18 cellular contexts compared by ENCODE assay signal in genomic region chr6:82878812-82879211, GRCh38.
DNase-seq lines count a peak whose midpoint lies in the region; ATAC-seq lines count a peak whose summit lies in the region.
"Had no signal": no experiment of that assay in that cellular context is flagged by ENCODE, and none has a peak within 500 bp of the region (broad histone marks: within the 10 kb centered on the region; RNA-seq: fewer than 3 reads in every experiment).

No MANE protein-coding gene starts in this region.

- H3K4ac ChIP-seq in mesenchymal stem cell (ENCODE audit: low read depth in 1 of 2, low read length in 2 of 2): no peak overlapping the region

- no peak overlapping the region for H4K91ac ChIP-seq in mesenchymal stem cell (ENCODE audit: low read length)

- H3K79me1 ChIP-seq in mesenchymal stem cell (replicated peaks; ENCODE audit: low read length, poor library complexity, severe bottlenecking): no peaks in the 10 kb centered on the region

- H3K9ac ChIP-seq in mesenchymal stem cell (ENCODE audit: low read length): no peak overlapping the region

- no peaks in the 10 kb centered on the region for H3K9me3 Mint-ChIP-seq in CD4-positive, alpha-beta memory T cell
- H3K9me3 Mint-ChIP-seq: CD8-positive, alpha-beta T cell had no signal

- no peak overlapping the region for H3K4me3 Mint-ChIP-seq in CD4-positive, alpha-beta memory T cell
- H3K4me3 Mint-ChIP-seq: CD8-positive, alpha-beta T cell had no signal

- H2AFZ ChIP-seq in mesenchymal stem cell (ENCODE audit: low read depth, low read length): no peak overlapping the region

- H2BK120ac ChIP-seq in mesenchymal stem cell (ENCODE audit: low read depth, low read length): no peak overlapping the region

- H2AK5ac ChIP-seq in mesenchymal stem cell (ENCODE audit: low read length, severe bottlenecking): no peak overlapping the region

- no peak overlapping the region for H2BK12ac ChIP-seq in mesenchymal stem cell (ENCODE audit: low read length in 2 of 2)

- no peaks in the 10 kb centered on the region for H3K9me3 ChIP-seq in MG63
- H3K9me3 ChIP-seq in mesenchymal stem cell (ENCODE audit: control insufficient read depth, low read length): no peaks in the 10 kb centered on the region
- no peaks in the 10 kb centered on the region for H3K9me3 ChIP-seq in CD4-positive, alpha-beta memory T cell (ENCODE audit: control insufficient read depth in 1 of 2, low read length in 2 of 2)

- no peak overlapping the region for H3K27ac Mint-ChIP-seq in CD4-positive, alpha-beta memory T cell
- H3K27ac Mint-ChIP-seq: CD8-positive, alpha-beta T cell had no signal

- H3K23ac ChIP-seq in mesenchymal stem cell (ENCODE audit: low read length in 2 of 2): no peak overlapping the region

- peak; percentile 83 for DNase-seq in Daoy (ENCODE audit: low read depth)
- peak; percentile 20 for DNase-seq in MG63
- peak; percentile 71 for DNase-seq in dermis blood vessel endothelial cell
- no peak for DNase-seq in mesenchymal stem cell
- DNase-seq in hepatic stellate cell (ENCODE audit: low spot score): no peak
- no peak for DNase-seq in T-helper 1 cell
- no peak for DNase-seq in CD4-positive, alpha-beta memory T cell
- DNase-seq: activated CD4-positive, alpha-beta T cell treated with anti-CD3 and anti-CD28 coated beads, Interleukin-2, amount 50 U/mL, for 4 hours; activated effector memory CD4-positive, alpha-beta T cell treated with anti-CD3 and anti-CD28 coated beads, Interleukin-2, amount 50 U/mL, for 16 hours; amniotic stem cell; CD8-positive, alpha-beta T cell; cerebellar nuclear complex; DMS79; foreskin melanocyte; Kasumi-1; left colon; NCI-H524 had no signal

- H3K27ac ChIP-seq in mesenchymal stem cell (ENCODE audit: low read length, poor library complexity, severe bottlenecking): peak overlapping the region; percentile 54
- no peak overlapping the region for H3K27ac ChIP-seq in CD4-positive, alpha-beta memory T cell (ENCODE audit: low read depth, low read length)

- ATAC-seq in GM18873 (IDR thresholded peaks at IDR 0.05; ENCODE audit: low FRiP score, unreplicated experiment): no peak
- ATAC-seq: CD8-positive, alpha-beta T cell; left colon had no signal

- H3K4me1 ChIP-seq in mesenchymal stem cell (ENCODE audit: control insufficient read depth, insufficient read depth, low read depth, low read length): peaks cover 12% of the 10 kb centered on the region
- no peaks in the 10 kb centered on the region for H3K4me1 ChIP-seq in CD4-positive, alpha-beta memory T cell (ENCODE audit: insufficient read depth, low read length)

- POLR2A ChIA-PET in CD4-positive, alpha-beta memory T cell (lab: Charles Lee; ENCODE audit: partially characterized antibody): no interaction called here

- CTCF ChIA-PET in CD4-positive, alpha-beta memory T cell (lab: Charles Lee; ENCODE audit: partially characterized antibody): no interaction called here

- no peak overlapping the region for H2BK5ac ChIP-seq in mesenchymal stem cell (ENCODE audit: low read depth, low read length, poor library complexity, severe bottlenecking)

- no peak overlapping the region for H2BK15ac ChIP-seq in mesenchymal stem cell (ENCODE audit: low read depth, poor library complexity, severe bottlenecking)

- no peaks in the 10 kb centered on the region for H3K36me3 ChIP-seq in MG63
- H3K36me3 ChIP-seq in mesenchymal stem cell (ENCODE audit: control insufficient read depth in 1 of 2, insufficient read depth in 2 of 2, low read depth in 1 of 2, low read length in 2 of 2): no peaks in the 10 kb centered on the region
- no peaks in the 10 kb centered on the region for H3K36me3 ChIP-seq in CD4-positive, alpha-beta memory T cell (ENCODE audit: insufficient read depth, low read length)

- H3K14ac ChIP-seq in mesenchymal stem cell (ENCODE audit: low read length in 2 of 2): no peak overlapping the region

- WGBS in mesenchymal stem cell: 4% methylated on average over 2 of the region's 3 CpGs

- H3K4me1 Mint-ChIP-seq in CD4-positive, alpha-beta memory T cell: no peaks in the 10 kb centered on the region

- no peaks in the 10 kb centered on the region for H3K36me3 Mint-ChIP-seq in CD4-positive, alpha-beta memory T cell
- H3K36me3 Mint-ChIP-seq: CD8-positive, alpha-beta T cell had no signal

- H3K4me3 ChIP-seq in MG63: no peak overlapping the region
- no peak overlapping the region for H3K4me3 ChIP-seq in mesenchymal stem cell (ENCODE audit: insufficient read depth in 1 of 2, low read depth in 1 of 2, low read length in 2 of 2)
- no peak overlapping the region for H3K4me3 ChIP-seq in CD4-positive, alpha-beta memory T cell (ENCODE audit: low read length in 2 of 2)

- intact Hi-C loops in CD4-positive, alpha-beta memory T cell (cut with micrococcal nuclease): no loop called here

- H3K27me3 Mint-ChIP-seq in CD4-positive, alpha-beta memory T cell: peaks cover 0 to 4% of the 10 kb centered on the region in 2 donors

- H4K8ac ChIP-seq in mesenchymal stem cell (ENCODE audit: low read length): no peak overlapping the region

- H3K27me3 ChIP-seq in MG63: no peaks in the 10 kb centered on the region
- peaks cover 0 to 3% of the 10 kb centered on the region in 2 experiments for H3K27me3 ChIP-seq in mesenchymal stem cell (ENCODE audit: control insufficient read depth in 1 of 2, insufficient read depth in 1 of 2, low read length in 2 of 2)
- H3K27me3 ChIP-seq in CD4-positive, alpha-beta memory T cell (ENCODE audit: insufficient read depth, low read length): no peaks in the 10 kb centered on the region

- H3K18ac ChIP-seq in mesenchymal stem cell (ENCODE audit: low read depth in 1 of 2, low read length in 2 of 2): no peak overlapping the region

- H3K4me2 ChIP-seq in mesenchymal stem cell (ENCODE audit: low read length, poor library complexity, severe bottlenecking): no peak overlapping the region

Comparison
In these comparisons a context has a peak if more than half of its experiments do, and no peak if none do; other contexts are left out.
1. DNase-seq: peak in Daoy (single experiment), MG63 (single experiment) and dermis blood vessel endothelial cell (single experiment); none in mesenchymal stem cell (single experiment), hepatic stellate cell (single experiment), T-helper 1 cell (0 of 5) and CD4-positive, alpha-beta memory T cell (0 of 5).